8 cellular contexts compared by ENCODE assay signal in the genomic region with DNA sequence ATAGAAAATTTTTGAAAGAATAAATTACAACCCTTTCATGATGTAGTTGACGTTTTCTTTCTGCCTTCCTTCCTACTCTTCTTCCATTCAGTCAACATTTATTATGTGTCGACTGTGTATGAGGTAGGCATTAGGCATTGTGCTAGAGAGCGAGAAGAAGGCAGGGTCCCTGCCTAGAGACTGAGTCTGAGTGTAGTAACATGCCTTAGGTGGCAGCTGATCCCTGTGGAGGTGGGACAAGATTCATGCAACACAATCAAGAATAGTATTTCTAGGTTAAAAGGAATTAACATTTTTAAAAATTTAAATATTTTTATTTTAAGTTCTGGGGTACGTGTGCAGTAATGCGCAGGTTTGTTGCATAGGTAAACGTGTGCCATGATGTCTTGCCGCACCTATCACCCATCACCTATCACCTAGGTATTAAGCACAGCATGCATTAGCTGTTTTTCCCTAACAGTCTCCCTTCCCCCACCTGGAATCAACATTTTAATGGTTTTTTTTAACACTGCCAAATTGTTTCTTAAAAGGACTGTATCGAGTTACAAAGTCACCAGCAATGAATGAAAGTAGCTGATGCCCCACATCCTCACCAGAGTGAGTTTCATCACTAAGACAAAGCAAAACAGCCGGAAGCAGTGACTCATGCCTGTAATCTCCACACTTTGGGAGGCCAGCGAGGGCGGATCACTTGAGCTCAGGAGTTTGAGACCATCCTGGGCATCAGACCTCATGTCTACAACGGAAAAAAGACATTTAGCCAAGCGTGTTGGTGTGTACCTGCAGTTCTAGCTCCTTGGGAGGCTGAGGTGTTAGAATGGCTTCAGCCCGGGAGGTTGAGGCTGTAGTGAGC.
A peak's percentile ranks its signal among the peaks of the same experiment; 100 is the strongest.
DNase-seq lines count a peak whose midpoint lies in the region; ATAC-seq and TF ChIP-seq lines count a peak whose summit lies in the region.

No MANE protein-coding gene starts in this region.

- no peaks in the 10 kb centered on the region for H3K27me3 ChIP-seq in IMR-90 (ENCODE audit: control insufficient read depth, insufficient read depth, low read length)

- TF ChIP-seq CTCF in IMR-90 (conservative IDR thresholded peaks at IDR 0.05; ENCODE audit: low read depth, low read length) = no peak

- BruUV-seq in IMR-90 (replicated peaks; lab: Mats Ljungman, UMichigan) = no TSS peak

- no peaks in the 10 kb centered on the region for H3K9me3 ChIP-seq in IMR-90 (ENCODE audit: control insufficient read depth, insufficient read depth, low read length)

- 20% methylated on average over 1 of the region's 14 CpGs; no CpG with 5 or more reads in 1 of the 2 experiments for WGBS in IMR-90 (ENCODE audit: extremely low coverage in 2 of 2, insufficient read length in 1 of 2), 2 experiments

- H4K5ac ChIP-seq in IMR-90 (ENCODE audit: low read depth, low read length) = 0 out of 2 replicates have a peak overlapping the region, but pooled peaks have one; percentile 1

- intact Hi-C loops in IMR-90 (cut with micrococcal nuclease) = no loop called here

- peak overlapping the region in 1 of 2 experiments; percentile 1; a peak in 1 of 4 replicates for H4K8ac ChIP-seq in IMR-90 (ENCODE audit: low read depth in 2 of 2, low read length in 2 of 2)

- no peak overlapping the region for H3K9ac ChIP-seq in IMR-90 (ENCODE audit: low read depth, low read length)

- no peak overlapping the region; the same call in 1 of the 2 replicates for H3K23ac ChIP-seq in IMR-90 (ENCODE audit: low read depth, low read length)

- TF ChIP-seq RAD21 in IMR-90 (IDR thresholded peaks at IDR 0.05; ENCODE audit: low read length) = no peak

- H3K4me3 ChIP-seq in IMR-90 (ENCODE audit: insufficient read depth, low read depth, low read length) = no peak overlapping the region

- no peak for TF ChIP-seq POLR2A in IMR-90 (IDR thresholded peaks at IDR 0.05; ENCODE audit: low read depth, low read length)

- H4K20me1 ChIP-seq in IMR-90 (ENCODE audit: insufficient read depth, low read length) = peaks cover 20% of the 10 kb centered on the region

- no peak overlapping the region for H2AK9ac ChIP-seq in IMR-90 (replicated peaks; ENCODE audit: low read depth, low read length, poor library complexity)

- H3K4ac ChIP-seq in IMR-90 (ENCODE audit: low read depth, low read length) = peak overlapping the region; percentile 68

- ATAC-seq in IMR-90 (ENCODE audit: low read depth) = peak; percentile 86
- ATAC-seq in SK-N-SH treated with all-trans-retinoic acid at 6 μM for 48 hours = peak; percentile 99
- peak; percentile 64 for ATAC-seq in esophagus mucosa
- no peak for ATAC-seq in HG02678 (IDR thresholded peaks at IDR 0.05; ENCODE audit: unreplicated experiment)

- peaks cover 6% of the 10 kb centered on the region for H3K4me1 ChIP-seq in IMR-90 (ENCODE audit: control insufficient read depth, insufficient read depth, low read length)

- POLR2A ChIA-PET in IMR-90 (lab: Charles Lee; ENCODE audit: unreplicated experiment) = interaction anchor here (0.6 kb wide), 1 partner anchor 81 kb away, joined by 3 read pairs; no protein-coding TSS in a partner anchor

- no peak overlapping the region for H3K14ac ChIP-seq in IMR-90 (replicated peaks; ENCODE audit: low read depth, low read length)

- peak overlapping the region; percentile 56 for H4K91ac ChIP-seq in IMR-90 (ENCODE audit: insufficient read depth, low read depth, low read length)

- peaks cover 20% of the 10 kb centered on the region for H3K9me1 ChIP-seq in IMR-90 (ENCODE audit: insufficient read depth, low read length)

- H3K4me2 ChIP-seq in IMR-90 (ENCODE audit: low read depth, low read length) = peak overlapping the region; percentile 44

- H2BK5ac ChIP-seq in IMR-90 (ENCODE audit: low read depth, low read length, poor library complexity, severe bottlenecking) = peak overlapping the region; percentile 17

- dilution Hi-C loops in IMR-90 (cut with HindIII; ENCODE audit: low sequenced_read_pairs, unreplicated experiment) = no loop called here

- DNase-seq in COLO668 (lab: John Stamatoyannopoulos, UW; ENCODE audit: unreplicated experiment) = peak; percentile 80
- DNase-seq in IMR-90 = peak; percentile 91
- peak; percentile 95 for DNase-seq in renal cortical epithelial cell (ENCODE audit: low read depth)
- DNase-seq in C1 segment of cervical spinal cord (lab: John Stamatoyannopoulos, UW) = no peak
- no peak for DNase-seq in NCI-H1105 (lab: John Stamatoyannopoulos, UW)

- H2BK20ac ChIP-seq in IMR-90 (ENCODE audit: low read depth, low read length) = peak overlapping the region; percentile 50; the same call in 1 of the 2 replicates

- CTCF ChIA-PET in IMR-90 (lab: Yijun Ruan, JAX) = interaction anchor here (0.7 kb wide), 1 partner anchor 45 kb away, joined by 3 read pairs; no protein-coding TSS in a partner anchor

- peaks cover 38 to 71% of the 10 kb centered on the region in 2 experiments for H3K79me1 ChIP-seq in IMR-90 (ENCODE audit: low read depth in 1 of 2, low read length in 2 of 2)

- peak overlapping the region; percentile 42; the same call in 1 of the 2 replicates for H3K18ac ChIP-seq in IMR-90 (ENCODE audit: low read depth, low read length)

- no peaks in the 10 kb centered on the region for H3K36me3 ChIP-seq in IMR-90 (ENCODE audit: control insufficient read depth, insufficient read depth, low read length)

- peak overlapping the region; percentile 12 for H2AFZ ChIP-seq in IMR-90 (replicated peaks; ENCODE audit: low read length, poor library complexity)

- in situ Hi-C loops in IMR-90 (cut with MboI; ENCODE audit: low sequenced_read_pairs) = no loop called here

- peak overlapping the region; percentile 39; the same call in 1 of the 2 replicates for H2BK120ac ChIP-seq in IMR-90 (ENCODE audit: low read depth, low read length)

- H2BK15ac ChIP-seq in IMR-90 (ENCODE audit: low read depth, low read length) = peak overlapping the region; percentile 57; the same call in 1 of the 3 replicates

- H3K27ac ChIP-seq in IMR-90 (ENCODE audit: insufficient read depth, low read length) = peak overlapping the region; percentile 8

- no peak overlapping the region for H3K56ac ChIP-seq in IMR-90 (ENCODE audit: extremely low read depth, insufficient read depth, low read length)

- peak overlapping the region; percentile 86 for H2AK5ac ChIP-seq in IMR-90 (ENCODE audit: low read depth, low read length)

TF ChIP-seq in IMR-90, 13 proteins besides CTCF, POLR2A, EP300 and RAD21:
- TF ChIP-seq RCOR1 (IDR thresholded peaks at IDR 0.05; ENCODE audit: insufficient replicate concordance, low read length) = peak; percentile 32
- peak; percentile 47; the same call in 1 of the 2 replicates for TF ChIP-seq BHLHE40 (IDR thresholded peaks at IDR 0.05; ENCODE audit: low read depth, low read length)
- TF ChIP-seq ELK1 (IDR thresholded peaks at IDR 0.05; ENCODE audit: borderline replicate concordance, low read depth, low read length) = no peak
- peak; percentile 68 for TF ChIP-seq MAFK (IDR thresholded peaks at IDR 0.05; ENCODE audit: low read depth, low read length)
- peak; percentile 72; the same call in 1 of the 2 replicates for TF ChIP-seq NFE2L2 (IDR thresholded peaks at IDR 0.05; ENCODE audit: low read depth, low read length)
- no peak for TF ChIP-seq RFX5 (IDR thresholded peaks at IDR 0.05; ENCODE audit: low read depth, low read length)
- peak; percentile 89 for TF ChIP-seq FOS (IDR thresholded peaks at IDR 0.05; ENCODE audit: low read depth, low read length)
- TF ChIP-seq CEBPB (IDR thresholded peaks at IDR 0.05; ENCODE audit: low read depth, low read length) = peak; percentile 88

TF ChIP-seq in SK-N-SH treated with all-trans-retinoic acid at 6 μM for 48 hours, 23 proteins besides CTCF, POLR2A, EP300 and RAD21 (continues in another document):
- no peak for TF ChIP-seq CSDC2 (CRISPR knock-in tag; IDR thresholded peaks at IDR 0.05)
- TF ChIP-seq, protein P1, sequence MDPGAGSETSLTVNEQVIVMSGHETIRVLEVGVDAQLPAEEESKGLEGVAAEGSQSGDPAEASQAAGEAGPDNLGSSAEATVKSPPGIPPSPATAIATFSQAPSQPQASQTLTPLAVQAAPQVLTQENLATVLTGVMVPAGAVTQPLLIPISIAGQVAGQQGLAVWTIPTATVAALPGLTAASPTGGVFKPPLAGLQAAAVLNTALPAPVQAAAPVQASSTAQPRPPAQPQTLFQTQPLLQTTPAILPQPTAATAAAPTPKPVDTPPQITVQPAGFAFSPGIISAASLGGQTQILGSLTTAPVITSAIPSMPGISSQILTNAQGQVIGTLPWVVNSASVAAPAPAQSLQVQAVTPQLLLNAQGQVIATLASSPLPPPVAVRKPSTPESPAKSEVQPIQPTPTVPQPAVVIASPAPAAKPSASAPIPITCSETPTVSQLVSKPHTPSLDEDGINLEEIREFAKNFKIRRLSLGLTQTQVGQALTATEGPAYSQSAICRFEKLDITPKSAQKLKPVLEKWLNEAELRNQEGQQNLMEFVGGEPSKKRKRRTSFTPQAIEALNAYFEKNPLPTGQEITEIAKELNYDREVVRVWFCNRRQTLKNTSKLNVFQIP (CRISPR knock-in tag; IDR thresholded peaks at IDR 0.05; ENCODE audit: borderline replicate concordance, low read depth) = no peak
- TF ChIP-seq ZFP3 (CRISPR knock-in tag; IDR thresholded peaks at IDR 0.05) = no peak
- no peak for TF ChIP-seq CREB5 (CRISPR knock-in tag; IDR thresholded peaks at IDR 0.05; ENCODE audit: low read depth)
- TF ChIP-seq ARNTL (CRISPR knock-in tag; IDR thresholded peaks at IDR 0.05; ENCODE audit: borderline replicate concordance, low read depth) = no peak
- no peak for TF ChIP-seq ZNF70 (CRISPR knock-in tag; IDR thresholded peaks at IDR 0.05)
- TF ChIP-seq TOX (CRISPR knock-in tag; IDR thresholded peaks at IDR 0.05; ENCODE audit: borderline replicate concordance) = no peak
- no peak for TF ChIP-seq ISL1 (CRISPR knock-in tag; IDR thresholded peaks at IDR 0.05)
- no peak for TF ChIP-seq PPARA (CRISPR knock-in tag; IDR thresholded peaks at IDR 0.05; ENCODE audit: borderline replicate concordance)
- TF ChIP-seq ZFP30 (CRISPR knock-in tag; IDR thresholded peaks at IDR 0.05) = no peak
- TF ChIP-seq ZNF565 (CRISPR knock-in tag; conservative IDR thresholded peaks at IDR 0.05; ENCODE audit: low read depth) = no peak
- TF ChIP-seq ESRRG (CRISPR knock-in tag; IDR thresholded peaks at IDR 0.05) = no peak

Comparison
In these comparisons a context has a peak if more than half of its experiments do, and no peak if none do; other contexts are left out.
1. DNase-seq: peak in COLO668 (single experiment), IMR-90 (single experiment) and renal cortical epithelial cell (single experiment); none in C1 segment of cervical spinal cord (0 of 14) and NCI-H1105 (single experiment).